Comparison of ENCODE assay signal across 7 cellular contexts in the genomic region with DNA sequence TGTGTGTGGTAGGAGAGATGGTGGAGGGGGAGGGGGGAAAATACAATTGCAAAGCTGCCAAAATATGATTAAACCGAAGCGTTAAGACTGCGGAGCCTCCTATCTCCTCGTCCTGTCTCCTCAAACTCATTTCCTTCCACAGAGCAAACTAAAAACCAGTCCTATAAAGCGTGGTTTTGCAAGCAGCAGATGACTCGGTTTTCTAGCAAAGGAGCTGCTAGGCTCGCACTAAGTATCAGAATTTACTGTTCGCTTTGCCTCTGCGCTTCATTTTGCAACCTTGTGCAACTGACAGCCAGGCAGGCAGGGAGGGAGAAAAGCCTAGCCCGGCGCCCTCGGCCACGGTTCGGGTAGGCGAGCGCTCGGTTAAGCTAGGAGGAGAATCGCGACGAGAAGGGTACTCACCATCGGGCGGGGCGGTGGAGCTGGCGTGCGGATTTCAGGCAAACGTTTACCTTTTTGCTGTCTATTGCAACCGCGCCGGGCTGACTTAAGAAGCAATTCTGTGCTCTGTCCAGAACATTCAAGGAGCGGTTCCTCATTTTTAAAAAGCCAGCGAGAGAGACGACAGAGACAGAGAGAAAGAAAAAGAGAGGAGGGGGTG. TPM values are rescaled to one million over a fixed set of nuclear protein-coding genes. Genes with fewer than 3 reads are reported as not detected.
DNase-seq lines count a peak whose midpoint lies in the region; ATAC-seq and TF ChIP-seq lines count a peak whose summit lies in the region.

No MANE protein-coding gene starts in this region.

- H3K9me3 ChIP-seq in RWPE2 (ENCODE audit: severe bottlenecking): no peaks in the 10 kb centered on the region

- H3K4me3 ChIP-seq in RWPE2 (ENCODE audit: severe bottlenecking): peak overlapping the region; percentile 51
- H3K4me3 ChIP-seq in fibroblast of pulmonary artery (replicated peaks; ENCODE audit: low read depth, low read length): peak overlapping the region; percentile 90

- peak overlapping the region; percentile 84 for H3K27ac Mint-ChIP-seq in HFFc6

- H3K4me1 Mint-ChIP-seq in HFFc6 (ENCODE audit: low read depth): peaks cover 44% of the 10 kb centered on the region

- peak overlapping the region; percentile 88 for H3K27ac ChIP-seq in RWPE2 (ENCODE audit: poor library complexity, severe bottlenecking)

- TF ChIP-seq CTCF in HFFc6 (IDR thresholded peaks at IDR 0.05) (no peak), RWPE2 (IDR thresholded peaks at IDR 0.05; ENCODE audit: poor library complexity, severe bottlenecking) (no peak), fibroblast of pulmonary artery (IDR thresholded peaks at IDR 0.05; ENCODE audit: low read length, missing control alignments) (no peak)

- ATAC-seq in RWPE2 (ENCODE audit: low read depth): peak; percentile 26
- ATAC-seq in HG03442 (IDR thresholded peaks at IDR 0.05; ENCODE audit: unreplicated experiment): no peak

- H3K27me3 Mint-ChIP-seq in HFFc6 (ENCODE audit: insufficient read depth): peaks cover 12% of the 10 kb centered on the region

- peaks cover 3% of the 10 kb centered on the region; the same call in 1 of the 2 replicates for H3K9me3 Mint-ChIP-seq in HFFc6

- H3K27me3 ChIP-seq in RWPE2 (ENCODE audit: insufficient read depth, poor library complexity, severe bottlenecking): no peaks in the 10 kb centered on the region

- peak; percentile 49 for DNase-seq in HFFc6
- DNase-seq in RWPE2 (ENCODE audit: low spot score): no peak
- DNase-seq in fibroblast of pulmonary artery (ENCODE audit: low read depth): peak; percentile 74
- peak; percentile 84 for DNase-seq in retina
- no peak for DNase-seq in stimulated activated CD8-positive, alpha-beta memory T cell treated with anti-CD3 and anti-CD28 coated beads, Interleukin-4, amount 100 ng/mL, for 48 hours
- DNase-seq in ecto neural progenitor cell (ENCODE audit: low spot score): no peak

- peaks cover 28% of the 10 kb centered on the region for H3K4me1 ChIP-seq in RWPE2 (ENCODE audit: insufficient read depth, poor library complexity, severe bottlenecking)

- peaks cover 25% of the 10 kb centered on the region for H3K36me3 Mint-ChIP-seq in HFFc6 (ENCODE audit: low read depth)

- no peaks in the 10 kb centered on the region for H3K36me3 ChIP-seq in RWPE2 (ENCODE audit: low read depth)

- peak overlapping the region; percentile 98 for H3K4me3 Mint-ChIP-seq in HFFc6

RNA-seq across cellular contexts. Expression of a gene that starts 3.8 kb away (rescaled TPM):
- 100 to 1,000 TPM; 120 to 168 (median 142) TPM for total RNA-seq in HFFc6 (2021; fragmentation: NEBNext Ultra II Directional; extraction: Animal tissue kit (Norgen Biotek cat#: 25700))

Comparison
In these comparisons a context has a peak if more than half of its experiments do, and no peak if none do; other contexts are left out.
1. DNase-seq: peak in HFFc6 (single experiment), fibroblast of pulmonary artery (single experiment) and retina (single experiment); none in RWPE2 (single experiment), stimulated activated CD8-positive, alpha-beta memory T cell treated with anti-CD3 and anti-CD28 coated beads, Interleukin-4, amount 100 ng/mL, for 48 hours (single experiment) and ecto neural progenitor cell (single experiment).